In genomic region chr2:224284134-224284946, GRCh38 we compare ENCODE assay signal across 8 cellular contexts.
DNase-seq lines count a peak whose midpoint lies in the region; ATAC-seq and TF ChIP-seq lines count a peak whose summit lies in the region.

No MANE protein-coding gene starts in this region.

- no peaks in the 10 kb centered on the region for H3K4me1 ChIP-seq in iPS DF 6.9 (ENCODE audit: control insufficient read depth, insufficient read depth, low read length)

- H3K9me3 ChIP-seq in iPS DF 6.9 (ENCODE audit: control insufficient read depth, insufficient read depth, low read length): no peaks in the 10 kb centered on the region

- no peaks in the 10 kb centered on the region for H3K27me3 ChIP-seq in iPS DF 6.9 (ENCODE audit: control insufficient read depth, insufficient read depth, low read length)

- DNase-seq in AG09309 (ENCODE audit: low read depth) (no peak), ELF-1 (ENCODE audit: low read depth, low spot score) (peak; percentile 27), NAMALWA (ENCODE audit: low spot score) (peak; percentile 66), iPS DF 6.9 (ENCODE audit: low read depth, low spot score) (peak; percentile 31)
- DNase-seq in activated gamma-delta T cell treated with anti-CD3 and anti-CD28 coated beads, Interleukin-2, amount 50 U/mL, for 16 hours (ENCODE audit: low read depth): peak; percentile 1
- peak; percentile 5 for DNase-seq in stimulated activated naive CD8-positive, alpha-beta T cell treated with anti-CD3 and anti-CD28 coated beads, Interleukin-15, Interleukin-2, amounts not matched to agents 100 U/mL and 50 U/mL, for 24 hours

- no CpG with 5 or more reads among the region's 1 CpG for WGBS in iPS DF 6.9 (ENCODE audit: insufficient coverage, insufficient read length)

- no peaks in the 10 kb centered on the region for H3K36me3 ChIP-seq in iPS DF 6.9 (ENCODE audit: control insufficient read depth, insufficient read depth, low read length)

- no peak for ATAC-seq in stimulated activated naive CD8-positive, alpha-beta T cell treated with anti-CD3 and anti-CD28 coated beads, Interleukin-15, Interleukin-2, amounts not matched to agents 100 U/mL and 50 U/mL, for 24 hours
- ATAC-seq in HG02852 (IDR thresholded peaks at IDR 0.05; ENCODE audit: unreplicated experiment): no peak
- no peak for ATAC-seq in GM21576 (IDR thresholded peaks at IDR 0.05; ENCODE audit: unreplicated experiment)

- TF ChIP-seq CTCF in AG09309 (IDR thresholded peaks at IDR 0.05; ENCODE audit: control insufficient read depth, insufficient read depth, low read depth, low read length, missing control alignments): peak; percentile 58

- H3K27ac ChIP-seq in iPS DF 6.9 (ENCODE audit: low read length): no peak overlapping the region

- H3K4me3 ChIP-seq in AG09309 (ENCODE audit: control insufficient read depth, low read depth, low read length): no peak overlapping the region
- H3K4me3 ChIP-seq in iPS DF 6.9 (ENCODE audit: low read length): no peak overlapping the region
